ENCODE assay signal across 2 cellular contexts in the genomic region with DNA sequence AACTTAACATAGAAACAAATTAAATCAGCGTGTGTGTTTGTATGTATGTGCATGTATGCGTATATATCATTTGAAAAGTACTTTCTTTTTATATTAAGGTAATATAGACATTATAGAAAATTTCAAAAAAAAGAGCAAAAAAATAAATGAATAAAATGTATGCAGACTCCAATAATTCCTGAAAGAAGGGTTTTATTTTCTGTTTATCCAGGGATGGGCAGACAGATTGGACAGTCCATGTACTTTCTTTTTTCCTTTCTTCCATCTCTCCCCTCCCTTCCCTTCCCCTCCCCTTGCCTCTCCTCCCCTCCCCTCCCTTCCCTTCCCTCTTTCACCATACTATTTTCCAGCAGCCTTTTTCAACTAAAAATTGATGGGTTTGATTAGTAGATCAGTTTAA.
TF ChIP-seq lines count a peak whose summit lies in the region.

No MANE protein-coding gene starts in this region.

TF ChIP-seq in HepG2, 621 proteins besides CTCF, POLR2A, EP300 and RAD21:
- TF ChIP-seq, protein P1, sequence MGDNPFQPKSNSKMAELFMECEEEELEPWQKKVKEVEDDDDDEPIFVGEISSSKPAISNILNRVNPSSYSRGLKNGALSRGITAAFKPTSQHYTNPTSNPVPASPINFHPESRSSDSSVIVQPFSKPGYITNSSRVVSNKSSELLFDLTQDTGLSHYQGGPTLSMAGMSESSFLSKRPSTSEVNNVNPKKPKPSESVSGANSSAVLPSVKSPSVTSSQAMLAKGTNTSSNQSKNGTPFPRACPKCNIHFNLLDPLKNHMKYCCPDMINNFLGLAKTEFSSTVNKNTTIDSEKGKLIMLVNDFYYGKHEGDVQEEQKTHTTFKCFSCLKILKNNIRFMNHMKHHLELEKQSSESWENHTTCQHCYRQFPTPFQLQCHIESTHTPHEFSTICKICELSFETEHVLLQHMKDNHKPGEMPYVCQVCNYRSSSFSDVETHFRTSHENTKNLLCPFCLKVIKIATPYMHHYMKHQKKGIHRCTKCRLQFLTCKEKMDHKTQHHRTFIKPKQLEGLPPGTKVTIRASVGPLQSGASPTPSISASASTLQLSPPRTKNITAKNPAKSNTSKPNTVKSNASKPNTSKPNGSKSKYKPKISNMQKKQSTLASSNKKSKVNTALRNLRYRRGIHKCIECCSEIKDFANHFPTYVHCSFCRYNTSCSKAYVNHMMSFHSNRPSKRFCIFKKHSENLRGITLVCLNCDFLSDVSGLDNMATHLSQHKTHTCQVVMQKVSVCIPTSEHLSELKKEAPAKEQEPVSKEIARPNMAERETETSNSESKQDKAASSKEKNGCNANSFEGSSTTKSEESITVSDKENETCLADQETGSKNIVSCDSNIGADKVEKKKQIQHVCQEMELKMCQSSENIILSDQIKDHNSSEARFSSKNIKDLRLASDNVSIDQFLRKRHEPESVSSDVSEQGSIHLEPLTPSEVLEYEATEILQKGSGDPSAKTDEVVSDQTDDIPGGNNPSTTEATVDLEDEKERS (CRISPR knock-in tag; IDR thresholded peaks at IDR 0.05) = no peak
- TF ChIP-seq HNRNPK (IDR thresholded peaks at IDR 0.05; ENCODE audit: low read depth, low read length, poor library complexity, severe bottlenecking) = peak; percentile 91
TF ChIP-seq in HepG2: peak in this region for 1.

TF ChIP-seq in K562, 482 proteins besides CTCF, POLR2A, EP300 and RAD21 (continued from another document):
- TF ChIP-seq, protein P2, sequence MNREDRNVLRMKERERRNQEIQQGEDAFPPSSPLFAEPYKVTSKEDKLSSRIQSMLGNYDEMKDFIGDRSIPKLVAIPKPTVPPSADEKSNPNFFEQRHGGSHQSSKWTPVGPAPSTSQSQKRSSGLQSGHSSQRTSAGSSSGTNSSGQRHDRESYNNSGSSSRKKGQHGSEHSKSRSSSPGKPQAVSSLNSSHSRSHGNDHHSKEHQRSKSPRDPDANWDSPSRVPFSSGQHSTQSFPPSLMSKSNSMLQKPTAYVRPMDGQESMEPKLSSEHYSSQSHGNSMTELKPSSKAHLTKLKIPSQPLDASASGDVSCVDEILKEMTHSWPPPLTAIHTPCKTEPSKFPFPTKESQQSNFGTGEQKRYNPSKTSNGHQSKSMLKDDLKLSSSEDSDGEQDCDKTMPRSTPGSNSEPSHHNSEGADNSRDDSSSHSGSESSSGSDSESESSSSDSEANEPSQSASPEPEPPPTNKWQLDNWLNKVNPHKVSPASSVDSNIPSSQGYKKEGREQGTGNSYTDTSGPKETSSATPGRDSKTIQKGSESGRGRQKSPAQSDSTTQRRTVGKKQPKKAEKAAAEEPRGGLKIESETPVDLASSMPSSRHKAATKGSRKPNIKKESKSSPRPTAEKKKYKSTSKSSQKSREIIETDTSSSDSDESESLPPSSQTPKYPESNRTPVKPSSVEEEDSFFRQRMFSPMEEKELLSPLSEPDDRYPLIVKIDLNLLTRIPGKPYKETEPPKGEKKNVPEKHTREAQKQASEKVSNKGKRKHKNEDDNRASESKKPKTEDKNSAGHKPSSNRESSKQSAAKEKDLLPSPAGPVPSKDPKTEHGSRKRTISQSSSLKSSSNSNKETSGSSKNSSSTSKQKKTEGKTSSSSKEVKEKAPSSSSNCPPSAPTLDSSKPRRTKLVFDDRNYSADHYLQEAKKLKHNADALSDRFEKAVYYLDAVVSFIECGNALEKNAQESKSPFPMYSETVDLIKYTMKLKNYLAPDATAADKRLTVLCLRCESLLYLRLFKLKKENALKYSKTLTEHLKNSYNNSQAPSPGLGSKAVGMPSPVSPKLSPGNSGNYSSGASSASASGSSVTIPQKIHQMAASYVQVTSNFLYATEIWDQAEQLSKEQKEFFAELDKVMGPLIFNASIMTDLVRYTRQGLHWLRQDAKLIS (CRISPR knock-in tag; IDR thresholded peaks at IDR 0.05) = no peak
- peak; percentile 49 for TF ChIP-seq PCBP1 (IDR thresholded peaks at IDR 0.05; ENCODE audit: low read depth, low read length, poor library complexity, severe bottlenecking)
- no peak for TF ChIP-seq NR3C1 (CRISPR knock-in tag; IDR thresholded peaks at IDR 0.05)
TF ChIP-seq in K562: peak in this region for 1.
